Comparison of ENCODE assay signal across 1 cellular context in the genomic region with DNA sequence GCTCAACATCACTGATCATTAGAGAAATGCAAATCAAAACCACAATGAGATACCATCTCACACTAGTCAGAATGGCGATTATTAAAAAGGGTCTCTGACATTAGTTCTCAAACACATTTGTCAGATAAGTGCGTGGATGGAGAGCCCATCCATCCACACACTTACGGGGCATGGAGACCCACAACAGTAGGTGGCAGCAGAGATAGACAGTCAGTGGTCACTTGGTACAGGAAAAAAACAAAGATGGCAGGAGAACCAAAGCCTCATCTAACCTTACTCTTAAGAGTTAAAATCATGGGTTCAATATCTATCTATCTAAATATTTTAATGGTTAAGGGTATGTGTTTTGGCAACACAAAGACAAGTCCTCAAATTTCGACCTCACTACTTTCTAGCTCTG.
TF ChIP-seq lines count a peak whose summit lies in the region.

No MANE protein-coding gene starts in this region.

TF ChIP-seq in H1, 55 proteins besides CTCF, POLR2A, EP300 and RAD21:
- TF ChIP-seq EGR1 (IDR thresholded peaks at IDR 0.05; ENCODE audit: borderline replicate concordance, low read depth, low read length) (no peak), SIN3A (conservative IDR thresholded peaks at IDR 0.05 in 1 of 2, IDR thresholded peaks at IDR 0.05 in 1 of 2; ENCODE audit: low read depth in 1 of 2, low read length in 2 of 2) (no peak), YY1 (IDR thresholded peaks at IDR 0.05; ENCODE audit: low read depth, low read length) (peak; percentile 51; the same call in 1 of the 2 replicates)
TF ChIP-seq in H1: peak in this region for 1.
